In genomic region chr11:8206251-8207079, GRCh38 we compare ENCODE assay signal across 10 cellular contexts. TPM values are rescaled to one million over a fixed set of nuclear protein-coding genes. Genes with fewer than 3 reads are reported as not detected.
DNase-seq lines count a peak whose midpoint lies in the region; ATAC-seq and TF ChIP-seq lines count a peak whose summit lies in the region.
"Had no signal": no experiment of that assay in that cellular context is flagged by ENCODE, and none has a peak within 500 bp of the region (broad histone marks: within the 10 kb centered on the region; RNA-seq: fewer than 3 reads in every experiment).

No MANE protein-coding gene starts in this region.

- H3K36me3 ChIP-seq in suprapubic skin (no peaks in the 10 kb centered on the region), uterus (no peaks in the 10 kb centered on the region)
- H3K36me3 ChIP-seq: ovary had no signal

- H3K9me3 ChIP-seq in suprapubic skin (no peaks in the 10 kb centered on the region), uterus (no peaks in the 10 kb centered on the region)
- H3K9me3 ChIP-seq: ovary had no signal

- H3K27me3 ChIP-seq in suprapubic skin (peaks cover 17% of the 10 kb centered on the region), uterus (no peaks in the 10 kb centered on the region)
- H3K27me3 ChIP-seq: ovary had no signal

- no peak for TF ChIP-seq EP300 in suprapubic skin (IDR thresholded peaks at IDR 0.05)

- ATAC-seq in left lobe of liver (peak; percentile 55), GM21786 (IDR thresholded peaks at IDR 0.05; ENCODE audit: unreplicated experiment) (no peak)

- intact Hi-C loops in uterus (cut with DNase I; ENCODE audit: low total_unique reads) = no loop called here

- H3K4me1 ChIP-seq in suprapubic skin = peaks cover 7% of the 10 kb centered on the region
- H3K4me1 ChIP-seq in uterus = no peaks in the 10 kb centered on the region

- H3K27ac ChIP-seq in suprapubic skin (peak overlapping the region; percentile 67), uterus (no peak overlapping the region)
- H3K27ac ChIP-seq: 22Rv1, ovary had no signal

- DNase-seq in NCI-H1417 (lab: John Stamatoyannopoulos, UW) = peak in 2 of 3 experiments; percentile 45 to 79
- no peak for DNase-seq in NCI-H1417 treated with DMSO at 0.1 percent for 48 hours (lab: John Stamatoyannopoulos, UW)
- peak in 51 of 58 donors; percentile 20 to 85 (median 57) for DNase-seq in anterior cingulate cortex (lab: John Stamatoyannopoulos, UW)
- DNase-seq in left lobe of liver (ENCODE audit: low spot score) = peak; percentile 44
- DNase-seq in suprapubic skin (ENCODE audit: low spot score in 2 of 2) = peak in 1 of 2 donors; percentile 69
- DNase-seq in NCI-H1694 treated with DMSO at 0.1 percent for 48 hours (lab: John Stamatoyannopoulos, UW) = no peak
- DNase-seq in uterus = no peak

- H3K4me3 ChIP-seq in suprapubic skin (no peak overlapping the region), uterus (no peak overlapping the region)
- H3K4me3 ChIP-seq: ovary had no signal

- TF ChIP-seq POLR2A in suprapubic skin (IDR thresholded peaks at IDR 0.05) (no peak), uterus (IDR thresholded peaks at IDR 0.05) (no peak)

- 66% methylated on average over 21 of the region's 31 CpGs for WGBS in suprapubic skin

- TF ChIP-seq CTCF in suprapubic skin (IDR thresholded peaks at IDR 0.05) (no peak), uterus (IDR thresholded peaks at IDR 0.05) (no peak)

RNA-seq across cellular contexts. Expression of gene RIC3, which starts 37.6 kb away (rescaled TPM):
- 3.4 TPM for total RNA-seq in left lobe of liver
- total RNA-seq in suprapubic skin = 100 to 1,000 TPM in 1 of 4 donors, 10 to 100 TPM in 3; 20.5 to 118 (median 35.1) TPM
- total RNA-seq in uterus = 10 to 100 TPM in 2 of 4 donors, 1 to 10 TPM in 2; 7.9 to 28.4 (median 18.5) TPM

RNA-seq across cellular contexts. Expression of gene LMO1, which starts 57.2 kb away (rescaled TPM):
- not detected for total RNA-seq in left lobe of liver
- total RNA-seq in suprapubic skin = 10 to 100 TPM in 2 of 4 donors, 1 to 10 TPM in 2; 6.2 to 29.4 (median 8.2) TPM
- total RNA-seq in uterus = not detected

Comparison
In these comparisons a context has a peak if more than half of its experiments do, and no peak if none do; other contexts are left out.
1. DNase-seq: peak in NCI-H1417 (2 of 3), anterior cingulate cortex (51 of 58) and left lobe of liver (single experiment); none in NCI-H1417 treated with DMSO at 0.1 percent for 48 hours (single experiment), NCI-H1694 treated with DMSO at 0.1 percent for 48 hours (single experiment) and uterus (0 of 2).